8 cellular contexts compared by ENCODE assay signal in the genomic region with DNA sequence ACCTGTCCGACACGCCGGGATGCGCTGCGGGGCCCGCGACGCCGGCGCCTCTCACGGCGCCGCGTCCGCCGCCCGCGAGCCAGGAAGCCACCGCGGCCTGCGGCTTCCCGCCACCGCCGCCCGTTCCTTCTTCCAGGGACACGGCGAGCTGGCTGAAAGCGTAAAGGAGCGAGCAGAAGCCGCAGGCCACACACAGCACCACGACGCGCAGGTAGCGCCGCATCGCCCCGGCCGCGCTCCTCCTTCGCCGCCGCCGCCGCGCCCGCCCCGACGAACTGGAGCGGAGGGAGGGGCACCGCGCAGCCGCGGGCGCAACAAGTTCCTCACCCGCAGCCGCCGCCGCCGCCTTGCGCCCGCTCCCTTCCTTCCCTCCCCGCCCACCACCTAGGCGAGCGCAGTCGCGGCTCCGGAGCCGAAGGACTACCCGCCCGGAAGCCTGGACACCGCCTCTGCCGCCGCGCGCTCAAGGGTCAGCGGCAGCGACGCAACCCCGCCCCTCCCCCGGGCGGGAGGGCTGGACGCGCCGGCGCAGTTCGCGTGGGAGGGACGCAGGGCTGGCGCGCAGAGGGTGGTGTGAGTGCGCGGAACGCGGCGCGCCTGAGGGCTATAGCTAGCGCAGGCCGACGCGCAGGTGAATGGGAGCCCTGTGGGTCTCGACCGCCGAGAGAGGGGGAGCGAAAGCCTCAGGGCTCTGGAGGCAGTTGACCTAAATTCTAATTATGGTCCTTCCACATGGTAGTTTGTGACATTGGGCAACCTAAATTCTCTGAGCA. TPM values are rescaled to one million over a fixed set of nuclear protein-coding genes. Genes with fewer than 3 reads are reported as not detected.
DNase-seq lines count a peak whose midpoint lies in the region; ATAC-seq and TF ChIP-seq lines count a peak whose summit lies in the region.

Gene GXYLT1, minus strand, starts transcription at position 451 of the 773 bp plus-strand sequence. Its CDS starts 228 bp downstream, at position 223.

- H2AFZ ChIP-seq in DND-41 (ENCODE audit: low read depth, low read length) (peak within 1 kb of the TSS; percentile 76), Karpas-422 (ENCODE audit: low read length) (peak within 1 kb of the TSS; percentile 19; the same call in 1 of the 2 replicates)

- no peaks in the 10 kb centered on the region for H3K9me3 Mint-ChIP-seq in activated T-helper 17 cell treated with anti-CD3 and anti-CD28 coated beads, Interleukin-2, amount 50 U/mL, for 72 hours
- H3K9me3 Mint-ChIP-seq in natural killer cell = no peaks in the 10 kb centered on the region

- no peaks in the 10 kb centered on the region for H3K27me3 Mint-ChIP-seq in activated T-helper 17 cell treated with anti-CD3 and anti-CD28 coated beads, Interleukin-2, amount 50 U/mL, for 72 hours
- H3K27me3 Mint-ChIP-seq in natural killer cell (ENCODE audit: low read depth in 2 of 2) = no peaks in the 10 kb centered on the region

- intact Hi-C loops in natural killer cell (cut with micrococcal nuclease) = loop anchor here (1.0 to 5.0 kb wide), 3 partner anchors 46 to 183 kb away; partner anchors contain the start of genes PPHLN1, YAF2 and ZCRB1

- H3K4me3 ChIP-seq in DND-41 (ENCODE audit: low read depth in 1 of 2, low read length in 2 of 2) (peak within 1 kb of the TSS; percentile 42 to 70; a peak in 3 of 4 replicates), Karpas-422 (ENCODE audit: low read length) (peak within 1 kb of the TSS; percentile 81), fibroblast of mammary gland (ENCODE audit: control insufficient read depth, low read depth, low read length) (peak within 1 kb of the TSS; percentile 64)

- no peaks in the 10 kb centered on the region for H3K36me3 ChIP-seq in DND-41 (ENCODE audit: insufficient read depth, low read length)
- H3K36me3 ChIP-seq in Karpas-422 (ENCODE audit: insufficient read depth, low read length) = no peaks in the 10 kb centered on the region

- peak; percentile 83 for ATAC-seq in DND-41 (ENCODE audit: insufficient read depth, low read depth)
- ATAC-seq in GM21825 (IDR thresholded peaks at IDR 0.05; ENCODE audit: unreplicated experiment) = peak; percentile 94
- peak; percentile 94 for ATAC-seq in activated T-helper 17 cell treated with anti-CD3 and anti-CD28 coated beads, Interleukin-2, amount 50 U/mL, for 72 hours (replicated peaks)
- ATAC-seq in natural killer cell = peak; percentile 90 to 94 (median 91)

- H3K27ac ChIP-seq in DND-41 (ENCODE audit: low read length) = peak within 1 kb of the TSS; percentile 44; the same call in 1 of the 2 replicates
- H3K27ac ChIP-seq in Karpas-422 (ENCODE audit: low read length) = peak within 1 kb of the TSS; percentile 80

- peaks cover 31% of the 10 kb centered on the region for H3K27me3 ChIP-seq in DND-41 (ENCODE audit: insufficient read depth, low read length, poor library complexity)
- H3K27me3 ChIP-seq in Karpas-422 (ENCODE audit: low read length) = no peaks in the 10 kb centered on the region

- peak within 1 kb of the TSS; percentile 72 for H3K27ac Mint-ChIP-seq in activated T-helper 17 cell treated with anti-CD3 and anti-CD28 coated beads, Interleukin-2, amount 50 U/mL, for 72 hours
- H3K27ac Mint-ChIP-seq in natural killer cell = peak within 1 kb of the TSS; percentile 83 to 85

- H3K9me3 ChIP-seq in DND-41 (ENCODE audit: insufficient read depth, low read length, severe bottlenecking) (no peaks in the 10 kb centered on the region), Karpas-422 (ENCODE audit: low read length) (no peaks in the 10 kb centered on the region)

- H3K9ac ChIP-seq in DND-41 (ENCODE audit: low read depth, low read length) (peak within 1 kb of the TSS; percentile 54), Karpas-422 (ENCODE audit: low read length) (peak within 1 kb of the TSS; percentile 79)

- H3K4me1 Mint-ChIP-seq in activated T-helper 17 cell treated with anti-CD3 and anti-CD28 coated beads, Interleukin-2, amount 50 U/mL, for 72 hours = peaks cover 23% of the 10 kb centered on the region
- peaks cover 31 to 40% of the 10 kb centered on the region in 2 donors for H3K4me1 Mint-ChIP-seq in natural killer cell

- H3K4me1 ChIP-seq in DND-41 (ENCODE audit: insufficient read depth, low read length) (peaks cover 27% of the 10 kb centered on the region), Karpas-422 (ENCODE audit: low read length) (peaks cover 65% of the 10 kb centered on the region)

- peak within 1 kb of the TSS; percentile 70 for H3K4me2 ChIP-seq in DND-41 (ENCODE audit: insufficient read depth, low read length)
- peak within 1 kb of the TSS; percentile 82 for H3K4me2 ChIP-seq in Karpas-422 (ENCODE audit: low read depth, low read length, poor library complexity, severe bottlenecking)

- no peaks in the 10 kb centered on the region for H3K9me2 ChIP-seq in Karpas-422 (replicated peaks; ENCODE audit: insufficient read depth, low read length)

- H3K79me2 ChIP-seq in DND-41 (ENCODE audit: insufficient read depth, low read length) (peaks cover 37% of the 10 kb centered on the region), Karpas-422 (ENCODE audit: low read length) (peaks cover 46% of the 10 kb centered on the region)

- peak within 1 kb of the TSS; percentile 88 for H3K4me3 Mint-ChIP-seq in activated T-helper 17 cell treated with anti-CD3 and anti-CD28 coated beads, Interleukin-2, amount 50 U/mL, for 72 hours
- H3K4me3 Mint-ChIP-seq in natural killer cell = peak within 1 kb of the TSS; percentile 96

- H4K20me1 ChIP-seq in DND-41 (ENCODE audit: insufficient read depth, low read length) (peaks cover 15% of the 10 kb centered on the region; the same call in 1 of the 2 replicates), Karpas-422 (ENCODE audit: insufficient read depth, low read depth, low read length) (no peaks in the 10 kb centered on the region; the same call in 1 of the 2 replicates)

- DNase-seq in DND-41 (peak; percentile 69), Karpas-422 (peak; percentile 97), RPMI7951 (ENCODE audit: low read depth) (peak; percentile 91), fibroblast of mammary gland (ENCODE audit: low read depth) (peak; percentile 88), natural killer cell (peak; percentile 79)
- DNase-seq in stimulated activated naive CD4-positive, alpha-beta T cell (lab: John Stamatoyannopoulos, UW) = peak; percentile 55 to 83 (median 70)

- TF ChIP-seq CTCF in DND-41 (IDR thresholded peaks at IDR 0.05; ENCODE audit: borderline replicate concordance, extremely low read depth, low read length, poor library complexity, severe bottlenecking) (no peak), fibroblast of mammary gland (conservative IDR thresholded peaks at IDR 0.05; ENCODE audit: control insufficient read depth, insufficient read depth, low read depth, low read length) (no peak), natural killer cell (IDR thresholded peaks at IDR 0.05) (no peak)

- no peaks in the 10 kb centered on the region for H3K36me3 Mint-ChIP-seq in activated T-helper 17 cell treated with anti-CD3 and anti-CD28 coated beads, Interleukin-2, amount 50 U/mL, for 72 hours (ENCODE audit: low read depth)
- H3K36me3 Mint-ChIP-seq in natural killer cell = no peaks in the 10 kb centered on the region

RNA-seq across cellular contexts. Expression of gene GXYLT1, which starts in this region (rescaled TPM):
- total RNA-seq in Karpas-422 (2014; rRNA removed; shearing (Covaris generic); ENCODE audit: low replicate concordance) = 17.1 and 25.9 TPM in 2 replicates
- 9.3 TPM in 2 replicates for total RNA-seq in RPMI7951 (2014; rRNA removed; shearing (Covaris generic))
- total RNA-seq in activated T-helper 17 cell treated with anti-CD3 and anti-CD28 coated beads, Interleukin-2, amount 50 U/mL, for 72 hours = 10 to 100 TPM in 1 of 2 donors, 1 to 10 TPM in 1; 7.3 to 11.5 TPM
- total RNA-seq in natural killer cell = 10 to 100 TPM; 12.3 to 13.0 (median 12.7) TPM

Comparison
In these comparisons a context has a peak if more than half of its experiments do, and no peak if none do; other contexts are left out.
1. Peak in every context shown above with its lines: DNase-seq, ATAC-seq, H3K4me3 ChIP-seq and H3K27ac ChIP-seq.